In the genomic region with DNA sequence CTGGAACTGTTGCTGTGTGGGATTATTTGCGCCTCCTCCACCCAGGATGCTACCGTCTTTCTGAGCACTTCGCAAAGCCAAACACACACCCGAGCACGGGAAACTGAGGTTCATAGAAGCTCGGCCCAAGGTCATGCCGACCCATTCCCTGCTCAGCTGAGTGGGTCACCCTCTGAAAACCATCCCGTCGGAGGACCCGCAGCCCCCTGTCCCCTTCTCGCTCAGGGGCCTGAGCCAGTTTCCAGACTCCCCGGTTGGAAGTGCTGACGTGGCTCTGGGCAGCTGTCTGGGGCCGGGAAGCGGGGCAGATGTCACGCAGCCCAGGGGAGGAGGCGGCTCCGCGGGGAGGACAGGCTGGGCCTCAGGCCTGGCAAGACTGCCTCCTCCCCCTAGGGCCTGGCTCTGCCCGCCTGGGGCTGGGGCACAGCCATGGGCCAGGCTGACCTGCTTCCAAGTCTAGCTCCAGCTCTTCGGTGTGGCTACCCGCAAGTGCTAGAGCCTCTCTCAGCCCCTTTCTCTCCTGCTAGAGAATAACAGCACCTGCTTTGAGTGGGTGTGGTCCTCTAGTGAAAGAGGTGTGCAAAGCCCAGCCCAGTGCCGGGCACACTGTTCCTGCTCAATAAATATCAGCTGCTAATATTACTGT, we compare ENCODE assay signal across 8 cellular contexts. TPM values are rescaled to one million over a fixed set of nuclear protein-coding genes. Genes with fewer than 3 reads are reported as not detected.
DNase-seq lines count a peak whose midpoint lies in the region; ATAC-seq, FAIRE-seq and TF ChIP-seq lines count a peak whose summit lies in the region.

No MANE protein-coding gene starts in this region.

- no peak for TF ChIP-seq EP300 in GM12878 (IDR thresholded peaks at IDR 0.05; ENCODE audit: borderline replicate concordance in 1 of 2, control insufficient read depth in 1 of 2, low read depth in 2 of 2, low read length in 2 of 2)

- SMC1A ChIA-PET in GM12878 (lab: Charles Lee; ENCODE audit: uncharacterized antibody, unreplicated experiment), result interaction anchor here (0.7 to 12.2 kb wide), 11 partner anchors 13 to 127 kb away, joined by 3 to 212 read pairs (median 28); partner anchors contain the start of gene CXXC5

- H3K4me1 ChIP-seq in CD8-positive, alpha-beta T cell (ENCODE audit: insufficient read depth, low read length), result peaks cover 43% of the 10 kb centered on the region
- H3K4me1 ChIP-seq in GM12878 (ENCODE audit: control insufficient read depth, insufficient read depth, low read length), result peaks cover 55% of the 10 kb centered on the region
- peaks cover 52% of the 10 kb centered on the region for H3K4me1 ChIP-seq in iPS-15b (ENCODE audit: control insufficient read depth, insufficient read depth, low read length)

- peaks cover 47% of the 10 kb centered on the region for H3K4me1 Mint-ChIP-seq in CD8-positive, alpha-beta T cell (ENCODE audit: low read depth)

- no peaks in the 10 kb centered on the region for H3K9me3 ChIP-seq in CD8-positive, alpha-beta T cell (ENCODE audit: low read length)
- H3K9me3 ChIP-seq in GM12878 (replicated peaks; ENCODE audit: control insufficient read depth, insufficient read depth, low read length) (no peaks in the 10 kb centered on the region), iPS-15b (ENCODE audit: control insufficient read depth, insufficient read depth, low read length) (no peaks in the 10 kb centered on the region)

- no peak for TF ChIP-seq CTCF in CD8-positive, alpha-beta T cell (IDR thresholded peaks at IDR 0.05)
- TF ChIP-seq CTCF in GM12878 (IDR thresholded peaks at IDR 0.05 in 2 of 3, conservative IDR thresholded peaks at IDR 0.05 in 1 of 3; ENCODE audit: control insufficient read depth in 2 of 3, extremely low read depth in 1 of 3, insufficient read depth in 1 of 3, low read depth in 3 of 3, low read length in 3 of 3) (no peak), retinal pigment epithelial cell (conservative IDR thresholded peaks at IDR 0.05; ENCODE audit: low read depth, low read length) (no peak)

- peak overlapping the region; percentile 57 for H3K4me3 ChIP-seq in CD8-positive, alpha-beta T cell (ENCODE audit: low read depth, low read length)
- H3K4me3 ChIP-seq in GM12878 (peak overlapping the region; percentile 67), iPS-15b (ENCODE audit: low read depth, low read length) (peak overlapping the region; percentile 37), retinal pigment epithelial cell (ENCODE audit: low read length) (peak overlapping the region; percentile 34)

- WGBS in GM12878 (ENCODE audit: insufficient coverage, insufficient replicate concordance, low lambda C conversion rate, missing lambda C conversion rate), result 2% methylated on average over 22 of the region's 23 CpGs

- H3K9ac ChIP-seq in GM12878 (ENCODE audit: control insufficient read depth, insufficient read depth, low read length), result peak overlapping the region; percentile 76
- H3K9ac ChIP-seq in iPS-15b (ENCODE audit: low read depth, low read length), result peak overlapping the region; percentile 65

- DNase-seq in CD8-positive, alpha-beta T cell, result peak in 2 of 7 experiments; percentile 39 to 56
- peak; percentile 58 for DNase-seq in NCI-H2107 treated with DMSO at 0.1 percent for 48 hours (lab: John Stamatoyannopoulos, UW; ENCODE audit: unreplicated experiment)
- DNase-seq in GM12878 (ENCODE audit: low read depth, low spot score), result no peak
- no peak for DNase-seq in retinal pigment epithelial cell (ENCODE audit: low read depth)
- no peak for DNase-seq in DMS114 treated with DMSO at 0.1 percent for 48 hours (lab: John Stamatoyannopoulos, UW; ENCODE audit: unreplicated experiment)

- no peak for FAIRE-seq in GM12878 (lab: Jason Lieb, UNC)

- no peaks in the 10 kb centered on the region for H3K27me3 Mint-ChIP-seq in CD8-positive, alpha-beta T cell (ENCODE audit: low read depth)

- H3K27ac Mint-ChIP-seq in CD8-positive, alpha-beta T cell, result peak overlapping the region; percentile 79

- POLR2A ChIA-PET in CD8-positive, alpha-beta T cell (lab: Charles Lee), result interaction anchor here (1.0 to 4.0 kb wide), 8 partner anchors 10 to 109 kb away, joined by 3 to 24 read pairs (median 5); partner anchors contain the start of gene CXXC5
- POLR2A ChIA-PET in GM12878 (lab: Charles Lee), result interaction anchor here (0.6 to 9.8 kb wide), 14 partner anchors 8 to 472 kb away, joined by 3 to 163 read pairs (median 7); partner anchors contain the start of gene CXXC5

- no peaks in the 10 kb centered on the region for H4K20me1 ChIP-seq in GM12878 (ENCODE audit: control insufficient read depth, insufficient read depth)

- H3K79me2 ChIP-seq in GM12878 (ENCODE audit: control insufficient read depth, insufficient read depth, low read length), result peaks cover 4% of the 10 kb centered on the region

- ATAC-seq in CD8-positive, alpha-beta T cell, result no peak
- ATAC-seq in GM18907 (IDR thresholded peaks at IDR 0.05; ENCODE audit: unreplicated experiment) (peak; percentile 20), GM12878 (peak; percentile 39), HG03565 (IDR thresholded peaks at IDR 0.05; ENCODE audit: unreplicated experiment) (no peak)

- no peak for TF ChIP-seq RAD21 in GM12878 (IDR thresholded peaks at IDR 0.05; ENCODE audit: insufficient read depth, low read depth, low read length)

- H2AFZ ChIP-seq in GM12878 (ENCODE audit: control insufficient read depth, low read depth, low read length), result peak overlapping the region; percentile 26; the same call in 1 of the 2 replicates

- no peak overlapping the region for H3K27ac ChIP-seq in CD8-positive, alpha-beta T cell (ENCODE audit: low read depth, low read length)
- H3K27ac ChIP-seq in GM12878 (ENCODE audit: control insufficient read depth, insufficient read depth), result peak overlapping the region; percentile 97

- H3K9me3 Mint-ChIP-seq in CD8-positive, alpha-beta T cell, result no peaks in the 10 kb centered on the region

- BruUV-seq in GM12878 (replicated peaks; lab: Mats Ljungman, UMichigan), result no TSS peak

- peak overlapping the region; percentile 98 for H3K4me2 ChIP-seq in GM12878 (ENCODE audit: control insufficient read depth, insufficient read depth)

- RAD21 ChIA-PET in GM12878 (lab: Charles Lee; ENCODE audit: unreplicated experiment), result interaction anchor here (0.7 to 9.2 kb wide), 15 partner anchors 10 to 218 kb away, joined by 3 to 265 read pairs (median 6); partner anchors contain the start of gene CXXC5

- H3K36me3 ChIP-seq in CD8-positive, alpha-beta T cell (ENCODE audit: insufficient read depth, low read length), result no peaks in the 10 kb centered on the region
- no peaks in the 10 kb centered on the region for H3K36me3 ChIP-seq in GM12878 (ENCODE audit: control insufficient read depth in 2 of 2, insufficient read depth in 2 of 2, low read length in 1 of 2)
- H3K36me3 ChIP-seq in iPS-15b (ENCODE audit: control insufficient read depth, insufficient read depth, low read length), result no peaks in the 10 kb centered on the region

- CTCF ChIA-PET in CD8-positive, alpha-beta T cell (lab: Charles Lee), result interaction anchor here (0.7 to 10.0 kb wide), 12 partner anchors 8 to 216 kb away, joined by 3 to 178 read pairs (median 4); partner anchors contain the start of gene CXXC5
- CTCF ChIA-PET in GM12878 (lab: Yijun Ruan, JAX), result interaction anchor here (0.6 to 9.9 kb wide), 12 partner anchors 13 to 445 kb away, joined by 3 to 335 read pairs (median 8); partner anchors contain the start of gene CXXC5

- intact Hi-C loops in CD8-positive, alpha-beta T cell (cut with DNase I, micrococcal nuclease), result loop anchor here (5.0 kb wide), 3 partner anchors 109 to 329 kb away; no protein-coding TSS in a partner anchor
- intact Hi-C loops in GM12878 (cut with micrococcal nuclease; ENCODE audit: unreplicated experiment), result loop anchor here (5.0 to 10.0 kb wide), 3 partner anchors 109 to 327 kb away; no protein-coding TSS in a partner anchor

- TF ChIP-seq POLR2A in GM12878 (IDR thresholded peaks at IDR 0.05; ENCODE audit: low read depth, low read length), result peak; percentile 68

- peaks cover under 1% of the 10 kb centered on the region for H3K36me3 Mint-ChIP-seq in CD8-positive, alpha-beta T cell

- in situ Hi-C loops in GM12878 (cut with MboI), result no loop called here

- H3K4me3 Mint-ChIP-seq in CD8-positive, alpha-beta T cell, result peak overlapping the region; percentile 78

- no peaks in the 10 kb centered on the region for H3K27me3 ChIP-seq in CD8-positive, alpha-beta T cell (ENCODE audit: insufficient read depth, low read length)
- H3K27me3 ChIP-seq in GM12878 (replicated peaks in 1 of 2; ENCODE audit: control insufficient read depth in 2 of 2, insufficient read depth in 2 of 2, low read length in 1 of 2) (no peaks in the 10 kb centered on the region), iPS-15b (ENCODE audit: control insufficient read depth, insufficient read depth, low read length) (peaks cover 3% of the 10 kb centered on the region)

TF ChIP-seq in GM12878, 131 proteins besides CTCF, POLR2A, EP300 and RAD21 (continues in another document):
- TF ChIP-seq ZNF622 (IDR thresholded peaks at IDR 0.05), result no peak
- TF ChIP-seq, protein P1, sequence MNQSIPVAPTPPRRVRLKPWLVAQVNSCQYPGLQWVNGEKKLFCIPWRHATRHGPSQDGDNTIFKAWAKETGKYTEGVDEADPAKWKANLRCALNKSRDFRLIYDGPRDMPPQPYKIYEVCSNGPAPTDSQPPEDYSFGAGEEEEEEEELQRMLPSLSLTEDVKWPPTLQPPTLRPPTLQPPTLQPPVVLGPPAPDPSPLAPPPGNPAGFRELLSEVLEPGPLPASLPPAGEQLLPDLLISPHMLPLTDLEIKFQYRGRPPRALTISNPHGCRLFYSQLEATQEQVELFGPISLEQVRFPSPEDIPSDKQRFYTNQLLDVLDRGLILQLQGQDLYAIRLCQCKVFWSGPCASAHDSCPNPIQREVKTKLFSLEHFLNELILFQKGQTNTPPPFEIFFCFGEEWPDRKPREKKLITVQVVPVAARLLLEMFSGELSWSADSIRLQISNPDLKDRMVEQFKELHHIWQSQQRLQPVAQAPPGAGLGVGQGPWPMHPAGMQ (IDR thresholded peaks at IDR 0.05; ENCODE audit: borderline replicate concordance), result no peak

RNA-seq across cellular contexts. Expression of gene CXXC5, which starts 9.9 kb away (rescaled TPM):
- total RNA-seq in CD8-positive, alpha-beta T cell, result 1 to 10 TPM; 4.1 to 4.7 TPM
- 37.6 and 40.4 TPM in 2 replicates for total RNA-seq in GM12878 (2013; cell fraction: nucleolus; rRNA removed)
- total RNA-seq in GM12878 (2014; rRNA removed) (71.4 and 90.8 TPM in 2 replicates), GM12878 (2014; rRNA removed; fragmentation: Illumina TruSeq; extraction: Trizol) (24.9 and 26.8 TPM in 2 replicates), GM12878 (2021) (64.2 and 64.4 TPM in 2 replicates)
- 17.9 TPM for polyA plus RNA-seq in GM12878 (2011; ENCODE audit: low read depth)
- polyA plus RNA-seq in GM12878 (2011; rRNA removed) (55.4 and 57.5 TPM in 2 replicates), GM12878 (2014; fragmentation: Illumina TruSeq; extraction: Trizol) (25.6 and 36.0 TPM in 2 replicates), GM12878 (2014; fragmentation: Nextera tagmentation; extraction: Ambion mirVana) (1 to 10 TPM; 1.8 to 6.0 TPM), GM12878 (2014; rRNA removed) (59.1 and 68.6 TPM in 2 replicates), GM12878 (2016; fragmentation: Nextera tagmentation; extraction: Ambion mirVana) (10 to 100 TPM; 33.8 to 45.4 TPM)
- polyA plus RNA-seq in GM12878 (2011; cell fraction: cytosol; rRNA removed), result 54.8 and 79.5 TPM in 2 replicates
- 43.4 and 55.0 TPM in 2 replicates for polyA plus RNA-seq in GM12878 (2011; cell fraction: nucleus; rRNA removed)
- 31.3 and 43.2 TPM in 2 replicates for polyA plus RNA-seq in GM12878 (2012)
- 32.3 and 76.6 TPM in 2 replicates for polyA minus RNA-seq in GM12878 (2011; rRNA and poly(A)+ RNA removed)
- 19.3 and 41.6 TPM in 2 replicates for polyA minus RNA-seq in GM12878 (2011; cell fraction: cytosol; rRNA and poly(A)+ RNA removed)
- 25.8 and 43.7 TPM in 2 replicates for polyA minus RNA-seq in GM12878 (2011; cell fraction: nucleus; rRNA and poly(A)+ RNA removed)

Comparison
In these comparisons a context has a peak if more than half of its experiments do, and no peak if none do; other contexts are left out.
1. ATAC-seq: peak in GM18907 (single experiment) and GM12878 (single experiment); none in CD8-positive, alpha-beta T cell (single experiment) and HG03565 (single experiment).
2. RNA of gene CXXC5, which starts 9.9 kb away (total RNA-seq): 24.9 to 90.8 TPM in GM12878; 4.1 to 4.7 TPM in CD8-positive, alpha-beta T cell; every median in the first group is over 4 times any median in the second.
3. Peak in every context shown above with its lines, with median percentiles within 50 percentile points of each other: H3K4me3 ChIP-seq.